Comparison of ENCODE assay signal across 35 cellular contexts in the genomic region with DNA sequence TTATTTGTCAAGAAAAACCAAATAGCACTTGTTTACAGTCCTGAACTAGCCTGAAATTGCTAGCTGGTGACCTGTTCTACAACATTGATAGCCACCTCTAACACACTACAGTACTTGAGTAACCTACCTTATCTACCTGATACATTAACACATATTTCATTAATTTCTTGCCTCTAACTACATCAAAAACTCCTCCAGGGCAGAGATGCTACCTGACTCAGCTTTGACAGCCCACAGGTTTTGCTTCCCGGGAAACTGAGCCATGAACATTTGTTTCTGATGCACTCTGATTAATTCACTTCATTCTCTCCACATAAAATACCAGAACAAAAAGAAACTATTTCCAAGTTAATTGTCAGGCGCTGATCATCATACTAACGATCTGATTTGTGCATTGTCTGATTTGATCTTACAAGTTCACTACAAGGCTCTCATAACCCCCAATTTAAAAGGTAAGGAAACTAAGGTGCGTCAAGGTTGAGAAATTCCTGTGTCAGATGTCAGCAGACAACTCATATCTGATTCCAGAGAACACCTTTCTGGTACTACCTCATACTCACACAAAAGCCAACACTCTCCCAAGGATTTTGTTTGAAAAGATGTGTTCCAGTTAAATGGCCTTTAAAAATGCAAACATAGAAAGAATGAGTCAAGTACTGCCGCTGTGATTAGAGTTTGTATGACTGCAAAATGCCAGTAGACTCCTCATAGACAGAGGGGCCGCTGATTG.
"Had no signal": no experiment of that assay in that cellular context is flagged by ENCODE, and none has a peak within 500 bp of the region (broad histone marks: within the 10 kb centered on the region; RNA-seq: fewer than 3 reads in every experiment).

No MANE protein-coding gene starts in this region.

- H3K4me1 ChIP-seq: Peyer's patch had no signal

- H3K36me3 ChIP-seq: brain microvascular endothelial cell, MG63, Peyer's patch, WERI-Rb-1 had no signal

- H3K4me3 ChIP-seq: MG63, Peyer's patch had no signal

- DNase-seq: activated CD4-positive, alpha-beta memory T cell treated with anti-CD3 and anti-CD28 coated beads, Interleukin-2, amount 10 ng/mL, durations not matched to agents 7 days and 5 days; activated CD4-positive, alpha-beta T cell treated with anti-CD3 and anti-CD28 coated beads for 1 hour; activated CD4-positive, alpha-beta T cell treated with anti-CD3 and anti-CD28 coated beads for 48 hours; activated CD4-positive, CD25-positive, alpha-beta regulatory T cell; activated CD8-positive, alpha-beta memory T cell treated with anti-CD3 and anti-CD28 coated beads for 24 hours; activated CD8-positive, alpha-beta memory T cell treated with anti-CD3 and anti-CD28 coated beads, Interleukin-2, amount 10 ng/mL, durations not matched to agents 7 days and 5 days; activated CD8-positive, alpha-beta memory T cell treated with anti-CD3 and anti-CD28 coated beads, Interleukin-2, amount 50 U/mL, for 48 hours; activated effector memory CD4-positive, alpha-beta T cell treated with Interleukin-2 at 50 U/mL for 16 hours; activated naive CD4-positive, alpha-beta T cell treated with anti-CD3 and anti-CD28 coated beads, Interleukin-2, amount 10 ng/mL, durations not matched to agents 7 days and 5 days; activated naive CD8-positive, alpha-beta T cell treated with anti-CD3 and anti-CD28 coated beads, Interleukin-2, amount 50 U/mL, for 24 hours; activated T-cell treated with anti-CD3 and anti-CD28 coated beads, Interleukin-2, amount 50 U/mL, for 48 hours; anterior cingulate cortex; brain microvascular endothelial cell; Karpas-422; KBM-7; MG63; NCI-H1048; NCI-H1105 treated with DMSO at 0.1 percent for 48 hours; NCI-H1436; NCI-H1694; NCI-H1930; NCI-H2081 treated with DMSO at 0.1 percent for 48 hours; NCI-H226; NCI-H526; NCI-H748 treated with DMSO at 0.1 percent for 48 hours; NK-92 treated with Interleukin-12 subunit alpha and Interleukin-12 subunit beta, amount 100 ng/mL, for 24 hours; PC-3; Peyer's patch; Right ventricle myocardium superior; RPMI8226; SW 1271; T-helper 1 cell; T-helper 2 cell; T-helper 9 cell; WERI-Rb-1 had no signal

- H3K27ac ChIP-seq: brain microvascular endothelial cell, Peyer's patch, WERI-Rb-1 had no signal

- H3K9me3 ChIP-seq: MG63, Peyer's patch had no signal

- H3K27me3 ChIP-seq: brain microvascular endothelial cell, MG63, Peyer's patch had no signal
